In the genomic region with DNA sequence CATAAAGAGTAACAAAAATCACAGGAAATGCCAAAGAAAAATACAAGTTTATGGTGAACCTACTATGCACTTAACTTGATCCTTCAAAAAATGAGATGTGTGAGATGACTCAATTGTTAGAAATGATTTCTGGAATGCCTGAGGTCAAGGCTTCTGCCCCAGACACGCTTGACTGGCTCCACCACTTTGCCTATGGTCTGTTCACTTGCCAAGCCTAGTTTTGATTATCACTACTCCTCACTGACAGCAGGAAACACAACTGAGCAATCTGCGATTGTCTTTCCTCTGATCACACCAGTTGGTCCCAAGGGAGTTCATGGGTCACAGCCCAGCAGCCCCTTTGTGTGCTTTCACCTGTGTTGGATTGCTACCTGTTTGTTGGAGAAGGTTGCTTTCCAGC, we compare ENCODE assay signal across 8 cellular contexts. TPM values are rescaled to one million over a fixed set of nuclear protein-coding genes. Genes with fewer than 3 reads are reported as not detected.
DNase-seq lines count a peak whose midpoint lies in the region; ATAC-seq and TF ChIP-seq lines count a peak whose summit lies in the region.

No MANE protein-coding gene starts in this region.

- H3K9me3 ChIP-seq in RWPE2 (ENCODE audit: severe bottlenecking) = no peaks in the 10 kb centered on the region
- H3K9me3 ChIP-seq in trophoblast cell (ENCODE audit: insufficient read depth, low read depth, low read length) = peaks cover 3% of the 10 kb centered on the region
- no peaks in the 10 kb centered on the region for H3K9me3 ChIP-seq in gastrocnemius medialis

- H3K4me1 ChIP-seq in RWPE2 (ENCODE audit: insufficient read depth, poor library complexity, severe bottlenecking) (peaks cover 16% of the 10 kb centered on the region), trophoblast cell (ENCODE audit: control insufficient read depth in 1 of 2, insufficient read depth in 2 of 2, low read length in 2 of 2) (peaks cover 8 to 14% of the 10 kb centered on the region in 2 experiments), gastrocnemius medialis (no peaks in the 10 kb centered on the region)

- no peak for TF ChIP-seq CTCF in RWPE2 (IDR thresholded peaks at IDR 0.05; ENCODE audit: poor library complexity, severe bottlenecking)
- no peak for TF ChIP-seq CTCF in gastrocnemius medialis (IDR thresholded peaks at IDR 0.05 in 4 of 5, conservative IDR thresholded peaks at IDR 0.05 in 1 of 5)

- no peak overlapping the region for H4K12ac ChIP-seq in trophoblast cell (ENCODE audit: low read depth, low read length)

- H4K91ac ChIP-seq in trophoblast cell (ENCODE audit: low read depth, low read length) = no peak overlapping the region

- DNase-seq in RWPE2 (ENCODE audit: low spot score) = peak; percentile 75
- peak; percentile 70 to 88 for DNase-seq in trophoblast cell
- DNase-seq in NCI-H1417 treated with DMSO at 0.1 percent for 48 hours (lab: John Stamatoyannopoulos, UW) = no peak
- no peak for DNase-seq in stimulated activated CD4-positive, alpha-beta T cell treated with anti-CD3 and anti-CD28 coated beads, Interleukin-4, amount 100 ng/mL, for 4 hours
- DNase-seq in SKM-1 (lab: John Stamatoyannopoulos, UW; ENCODE audit: unreplicated experiment) = no peak
- DNase-seq in gastrocnemius medialis = no peak

- TF ChIP-seq POLR2A in gastrocnemius medialis (IDR thresholded peaks at IDR 0.05) = no peak

- ATAC-seq in GM18907 (IDR thresholded peaks at IDR 0.05; ENCODE audit: unreplicated experiment) = peak; percentile 98
- ATAC-seq in HG02970 (IDR thresholded peaks at IDR 0.05; ENCODE audit: low FRiP score, unreplicated experiment) = peak; percentile 96
- peak; percentile 98 for ATAC-seq in RWPE2 (ENCODE audit: low read depth)
- no peak for ATAC-seq in gastrocnemius medialis

- no peak overlapping the region for H3K23ac ChIP-seq in trophoblast cell (ENCODE audit: low read length)

- peaks cover 8% of the 10 kb centered on the region for H3K79me1 ChIP-seq in trophoblast cell (ENCODE audit: low read length)

- WGBS in trophoblast cell (ENCODE audit: extremely low coverage, insufficient coverage, insufficient read length) = no CpG with 5 or more reads among the region's 2 CpGs

- intact Hi-C loops in gastrocnemius medialis (cut with DNase I; ENCODE audit: low total_unique reads) = no loop called here

- H3K18ac ChIP-seq in trophoblast cell (ENCODE audit: low read length) = no peak overlapping the region

- H3K4me3 ChIP-seq in RWPE2 (ENCODE audit: severe bottlenecking) (no peak overlapping the region), trophoblast cell (ENCODE audit: low read depth, low read length) (no peak overlapping the region), gastrocnemius medialis (no peak overlapping the region)

- H3K36me3 ChIP-seq in RWPE2 (ENCODE audit: low read depth) (no peaks in the 10 kb centered on the region), trophoblast cell (ENCODE audit: control insufficient read depth in 1 of 2, insufficient read depth in 2 of 2, low read length in 2 of 2) (no peaks in the 10 kb centered on the region), gastrocnemius medialis (no peaks in the 10 kb centered on the region)

- H2BK5ac ChIP-seq in trophoblast cell (ENCODE audit: low read depth, low read length, poor library complexity) = no peak overlapping the region

- no peak overlapping the region for H3K14ac ChIP-seq in trophoblast cell (ENCODE audit: low read length)

- H3K27ac ChIP-seq in RWPE2 (ENCODE audit: poor library complexity, severe bottlenecking) = peak overlapping the region; percentile 82
- peak overlapping the region; percentile 60 for H3K27ac ChIP-seq in trophoblast cell (ENCODE audit: low read depth, low read length)
- no peak overlapping the region for H3K27ac ChIP-seq in gastrocnemius medialis

- peak overlapping the region; percentile 63 for H3K4me2 ChIP-seq in trophoblast cell (ENCODE audit: low read length)

- no peak overlapping the region for H3K9ac ChIP-seq in trophoblast cell (ENCODE audit: low read length)

- no peak overlapping the region for H2AK5ac ChIP-seq in trophoblast cell (ENCODE audit: low read length)

- peaks cover 3% of the 10 kb centered on the region for H3K79me2 ChIP-seq in trophoblast cell (ENCODE audit: control insufficient read depth, insufficient read depth, low read length, poor library complexity)

- H2BK120ac ChIP-seq in trophoblast cell (ENCODE audit: insufficient read depth, low read length, poor library complexity) = no peak overlapping the region

- H2BK12ac ChIP-seq in trophoblast cell (ENCODE audit: low read length) = no peak overlapping the region

- H4K8ac ChIP-seq in trophoblast cell (ENCODE audit: low read depth, low read length) = no peak overlapping the region

- H3K27me3 ChIP-seq in RWPE2 (ENCODE audit: insufficient read depth, poor library complexity, severe bottlenecking) (no peaks in the 10 kb centered on the region), trophoblast cell (ENCODE audit: insufficient read depth, low read length) (no peaks in the 10 kb centered on the region), gastrocnemius medialis (no peaks in the 10 kb centered on the region)

- in situ Hi-C loops in gastrocnemius medialis (cut with MboI; ENCODE audit: low sequenced_read_pairs in 4 of 4) = no loop called here

- H3K4ac ChIP-seq in trophoblast cell (ENCODE audit: low read depth, low read length) = no peak overlapping the region

- no peak overlapping the region for H2AFZ ChIP-seq in trophoblast cell (ENCODE audit: insufficient read depth, low read length, poor library complexity)

RNA-seq across cellular contexts. Expression of a gene that starts 20.6 kb away (rescaled TPM):
- polyA plus RNA-seq in trophoblast cell (2013) = 8.9 and 9.1 TPM in 2 replicates
- total RNA-seq in gastrocnemius medialis = 10 to 100 TPM in 1 of 4 donors, 1 to 10 TPM in 3; 3.3 to 10.9 (median 9.0) TPM

RNA-seq across cellular contexts. Expression of a gene that starts 46.5 kb away (rescaled TPM):
- 357 and 374 TPM in 2 replicates for polyA plus RNA-seq in trophoblast cell (2013)
- 100 to 1,000 TPM in 1 of 4 donors, 10 to 100 TPM in 3; 80.4 to 110 (median 82.1) TPM for total RNA-seq in gastrocnemius medialis

Comparison
In these comparisons a context has a peak if more than half of its experiments do, and no peak if none do; other contexts are left out.
1. ATAC-seq: peak in GM18907 (single experiment), HG02970 (single experiment) and RWPE2 (single experiment); none in gastrocnemius medialis (0 of 2).
2. DNase-seq: peak in RWPE2 (single experiment) and trophoblast cell (2 of 2); none in NCI-H1417 treated with DMSO at 0.1 percent for 48 hours (single experiment), stimulated activated CD4-positive, alpha-beta T cell treated with anti-CD3 and anti-CD28 coated beads, Interleukin-4, amount 100 ng/mL, for 4 hours (0 of 2), SKM-1 (single experiment) and gastrocnemius medialis (0 of 2).
3. H3K27ac ChIP-seq: peak in RWPE2 (single experiment) and trophoblast cell (single experiment); none in gastrocnemius medialis (0 of 4).